ENCODE assay signal across 16 cellular contexts in the genomic region with DNA sequence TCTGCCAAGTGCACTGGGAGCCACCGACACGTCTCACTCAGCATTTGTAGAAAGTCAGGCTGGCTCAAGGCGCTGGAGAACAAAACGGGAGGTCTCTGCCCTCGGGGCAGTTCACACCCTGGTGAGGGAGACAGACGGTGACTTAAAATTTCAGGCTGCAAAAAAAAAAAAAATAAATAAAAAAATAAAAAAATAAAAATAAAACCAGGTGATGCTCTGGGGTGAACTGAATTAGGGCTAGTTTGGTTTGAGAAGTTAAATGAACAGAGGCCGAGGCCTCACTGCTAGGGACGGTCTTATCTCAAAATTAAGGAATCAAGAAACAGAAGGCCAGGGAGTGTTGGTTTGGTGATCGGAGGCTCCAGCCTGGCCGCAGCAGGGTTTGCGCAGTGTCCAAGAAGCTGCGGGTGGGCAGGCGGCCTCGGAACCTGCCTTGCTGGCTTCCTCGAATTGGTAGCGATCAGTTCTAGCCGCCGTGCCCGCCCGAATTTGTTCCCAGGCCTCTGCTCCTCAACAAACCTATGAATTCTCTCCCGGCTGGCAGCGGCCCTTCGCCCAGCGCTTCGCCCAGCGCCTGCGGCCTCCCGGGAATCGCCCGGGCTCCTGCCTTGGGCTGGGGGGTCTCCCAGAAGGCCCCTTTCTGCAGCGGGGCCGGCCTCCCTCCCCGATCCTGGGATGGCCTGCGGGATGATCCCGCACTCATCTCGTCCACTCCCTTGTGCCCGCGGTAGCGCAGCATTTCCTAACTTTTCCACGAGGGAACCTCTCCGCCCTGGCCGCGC. TPM values are rescaled to one million over a fixed set of nuclear protein-coding genes. Genes with fewer than 3 reads are reported as not detected.
DNase-seq lines count a peak whose midpoint lies in the region; ATAC-seq and TF ChIP-seq lines count a peak whose summit lies in the region.
"Had no signal": no experiment of that assay in that cellular context is flagged by ENCODE, and none has a peak within 500 bp of the region (broad histone marks: within the 10 kb centered on the region; RNA-seq: fewer than 3 reads in every experiment).

No MANE protein-coding gene starts in this region.

- ATAC-seq in activated T-cell treated with anti-CD3 and anti-CD28 coated beads, Interleukin-2, amount 50 U/mL, for 4 hours, result no peak
- no peak for ATAC-seq in T-helper 17 cell
- no peak for ATAC-seq in GM21515 (IDR thresholded peaks at IDR 0.05; ENCODE audit: unreplicated experiment)
- no peak for ATAC-seq in HG03095 (IDR thresholded peaks at IDR 0.05; ENCODE audit: unreplicated experiment)
- ATAC-seq in HG03196 (IDR thresholded peaks at IDR 0.05; ENCODE audit: unreplicated experiment), result no peak

- H4K20me1 ChIP-seq in smooth muscle cell (ENCODE audit: low read depth), result peaks cover 9% of the 10 kb centered on the region

- H3K9me3 Mint-ChIP-seq in activated T-cell treated with anti-CD3 and anti-CD28 coated beads, Interleukin-2, amount 50 U/mL, for 4 hours, result no peaks in the 10 kb centered on the region

- no peaks in the 10 kb centered on the region for H3K36me3 ChIP-seq in smooth muscle cell (ENCODE audit: low read depth)
- H3K36me3 ChIP-seq: thoracic aorta had no signal

- WGBS in smooth muscle cell (ENCODE audit: low lambda C conversion rate), result 10% methylated on average over 43 of the region's 43 CpGs

- H3K4me3 Mint-ChIP-seq in activated T-cell treated with anti-CD3 and anti-CD28 coated beads, Interleukin-2, amount 50 U/mL, for 4 hours, result peak overlapping the region; percentile 4
- H3K4me3 Mint-ChIP-seq in T-helper 17 cell, result peak overlapping the region; percentile 66

- H3K27me3 ChIP-seq in smooth muscle cell (ENCODE audit: low read depth), result peaks cover 98% of the 10 kb centered on the region

- no peak overlapping the region for H3K27ac Mint-ChIP-seq in T-helper 17 cell

- H3K4me1 ChIP-seq in smooth muscle cell (ENCODE audit: low read depth), result peaks cover 31% of the 10 kb centered on the region
- H3K4me1 ChIP-seq: foreskin keratinocyte had no signal

- no peak overlapping the region for H3K9ac ChIP-seq in smooth muscle cell (ENCODE audit: low read depth)

- H3K79me2 ChIP-seq in smooth muscle cell (ENCODE audit: low read depth), result no peaks in the 10 kb centered on the region

- H3K27me3 Mint-ChIP-seq in activated T-cell treated with anti-CD3 and anti-CD28 coated beads, Interleukin-2, amount 50 U/mL, for 4 hours (ENCODE audit: low read depth), result peaks cover 91% of the 10 kb centered on the region
- peaks cover 92% of the 10 kb centered on the region for H3K27me3 Mint-ChIP-seq in T-helper 17 cell

- no peaks in the 10 kb centered on the region for H3K36me3 Mint-ChIP-seq in activated T-cell treated with anti-CD3 and anti-CD28 coated beads, Interleukin-2, amount 50 U/mL, for 4 hours (ENCODE audit: insufficient read depth)
- peaks cover 8% of the 10 kb centered on the region for H3K36me3 Mint-ChIP-seq in T-helper 17 cell (ENCODE audit: low read depth)

- peak overlapping the region; percentile 53 for H3K4me3 ChIP-seq in smooth muscle cell

- H3F3A ChIP-seq in smooth muscle cell (ENCODE audit: low read depth), result no peaks in the 10 kb centered on the region

- H2AFZ ChIP-seq in smooth muscle cell (ENCODE audit: low read depth), result peak overlapping the region; percentile 41

- DNase-seq in activated T-cell treated with anti-CD3 and anti-CD28 coated beads, Interleukin-2, amount 50 U/mL, for 4 hours, result no peak
- DNase-seq in activated T-cell treated with anti-CD3 and anti-CD28 coated beads for 4 hours (no peak), T-helper 17 cell (no peak), iPS-NIHi7 (ENCODE audit: extremely low spot score) (peak; percentile 7), smooth muscle cell (lab: John Stamatoyannopoulos, UW; ENCODE audit: unreplicated experiment) (no peak)
- DNase-seq: cortex of kidney, foreskin keratinocyte, MM.1S, NCI-H345, posterior cingulate gyrus had no signal

- H3K4me1 Mint-ChIP-seq in activated T-cell treated with anti-CD3 and anti-CD28 coated beads, Interleukin-2, amount 50 U/mL, for 4 hours (ENCODE audit: low read depth), result peaks cover 49% of the 10 kb centered on the region
- peaks cover 36% of the 10 kb centered on the region for H3K4me1 Mint-ChIP-seq in T-helper 17 cell

- peak overlapping the region; percentile 88 for H3K4me2 ChIP-seq in smooth muscle cell

- H3K9me3 ChIP-seq in T-helper 17 cell (ENCODE audit: control insufficient read depth, low read length, poor library complexity, severe bottlenecking), result no peaks in the 10 kb centered on the region
- H3K9me3 ChIP-seq in smooth muscle cell (replicated peaks; ENCODE audit: low read depth), result no peaks in the 10 kb centered on the region
- H3K9me3 ChIP-seq: thoracic aorta had no signal

- TF ChIP-seq CTCF in smooth muscle cell (IDR thresholded peaks at IDR 0.05; ENCODE audit: borderline replicate concordance, insufficient read depth, poor library complexity, severe bottlenecking), result no peak

- no peak overlapping the region for H3K27ac ChIP-seq in smooth muscle cell (ENCODE audit: low read depth)
- H3K27ac ChIP-seq: foreskin keratinocyte, thoracic aorta, VCaP had no signal

RNA-seq across cellular contexts. Expression of gene NKX2-5, which starts 1.5 kb away (rescaled TPM):
- not detected for total RNA-seq in activated T-cell treated with anti-CD3 and anti-CD28 coated beads, Interleukin-2, amount 50 U/mL, for 4 hours
- total RNA-seq in T-helper 17 cell (not detected), smooth muscle cell (2.4 and 8.0 TPM in 2 replicates)
- 6.8 and 7.9 TPM in 2 replicates for polyA plus RNA-seq in smooth muscle cell
- total RNA-seq: foreskin keratinocyte, RPMI7951, thoracic aorta had no signal
- polyA plus RNA-seq: foreskin keratinocyte had no signal
